ENCODE assay signal across 8 cellular contexts in the genomic region with DNA sequence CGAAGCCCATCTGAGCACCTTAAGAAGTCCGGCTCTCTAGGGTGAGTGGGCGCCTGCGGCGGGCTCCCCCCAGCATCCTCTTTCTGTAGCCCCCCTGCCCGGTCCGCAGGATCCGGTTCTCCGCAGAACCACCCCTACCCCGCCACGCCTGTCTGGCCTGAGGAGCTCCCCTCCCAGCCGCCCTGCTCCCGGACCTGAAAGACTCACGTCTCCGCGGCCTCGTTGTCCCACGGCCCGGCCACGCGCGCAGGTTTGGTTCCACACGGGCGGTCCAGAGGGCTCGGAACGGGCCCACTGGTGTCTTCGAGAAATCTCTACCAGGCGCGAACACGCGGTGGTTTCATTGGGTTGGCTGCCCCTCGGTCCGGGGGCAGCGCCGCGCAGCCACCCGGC. TPM values are rescaled to one million over a fixed set of nuclear protein-coding genes. Genes with fewer than 3 reads are reported as not detected.
DNase-seq lines count a peak whose midpoint lies in the region; ATAC-seq, FAIRE-seq and TF ChIP-seq lines count a peak whose summit lies in the region.

No MANE protein-coding gene starts in this region.

- H4K20me1 ChIP-seq in OCI-LY7 (ENCODE audit: insufficient read depth, low read length): no peaks in the 10 kb centered on the region

- no peaks in the 10 kb centered on the region for H3K27me3 ChIP-seq in CD4-positive, alpha-beta T cell (ENCODE audit: control insufficient read depth, insufficient read depth, low read length)
- H3K27me3 ChIP-seq in esophagus (ENCODE audit: control insufficient read depth in 1 of 2, insufficient read depth in 2 of 2, low read length in 2 of 2): no peaks in the 10 kb centered on the region

- BruUV-seq in OCI-LY7 (replicated peaks; lab: Mats Ljungman, UMichigan): no TSS peak

- H3K79me2 ChIP-seq in OCI-LY7 (ENCODE audit: insufficient read depth, low read depth, low read length): peaks cover 54% of the 10 kb centered on the region

- peak overlapping the region; percentile 98 for H3K27ac Mint-ChIP-seq in CD4-positive, alpha-beta T cell
- H3K27ac Mint-ChIP-seq in progenitor cell of endocrine pancreas: peak overlapping the region; percentile 99

- H3K4me3 Mint-ChIP-seq in CD4-positive, alpha-beta T cell: peak overlapping the region; percentile 95
- peak overlapping the region; percentile 97 for H3K4me3 Mint-ChIP-seq in progenitor cell of endocrine pancreas (ENCODE audit: low read depth)

- no peak for ATAC-seq in CD4-positive, alpha-beta T cell (ENCODE audit: poor library complexity)
- peak; percentile 23 for ATAC-seq in GM21717 (IDR thresholded peaks at IDR 0.05; ENCODE audit: unreplicated experiment)

- DNase-seq in CD4-positive, alpha-beta T cell: peak in 1 of 10 experiments; percentile 15
- no peak for DNase-seq in OCI-LY7 (ENCODE audit: low spot score)
- no peak for DNase-seq in progenitor cell of endocrine pancreas (ENCODE audit: low spot score, unreplicated experiment)
- no peak for DNase-seq in activated CD4-positive, CD25-positive, alpha-beta regulatory T cell treated with anti-CD3 and anti-CD28 coated beads, Interleukin-2, amount 50 U/mL, for 72 hours
- DNase-seq in GM19239 (ENCODE audit: insufficient read length, low spot score): no peak
- DNase-seq in SHP77 (lab: John Stamatoyannopoulos, UW): no peak

- H3K9me3 Mint-ChIP-seq in CD4-positive, alpha-beta T cell: no peaks in the 10 kb centered on the region
- H3K9me3 Mint-ChIP-seq in progenitor cell of endocrine pancreas (ENCODE audit: low read depth): no peaks in the 10 kb centered on the region

- TF ChIP-seq CTCF in CD4-positive, alpha-beta T cell (IDR thresholded peaks at IDR 0.05): peak; percentile 11
- TF ChIP-seq CTCF in OCI-LY7 (conservative IDR thresholded peaks at IDR 0.05; ENCODE audit: low read length) (no peak), progenitor cell of endocrine pancreas (IDR thresholded peaks at IDR 0.05; ENCODE audit: unreplicated experiment) (no peak)

- peaks cover 21% of the 10 kb centered on the region for H3K4me1 ChIP-seq in OCI-LY7 (ENCODE audit: insufficient read depth, low read length, poor library complexity, severe bottlenecking)
- H3K4me1 ChIP-seq in esophagus (ENCODE audit: control insufficient read depth in 2 of 2, insufficient read depth in 2 of 2, low read length in 1 of 2): peaks cover 7 to 8% of the 10 kb centered on the region in 2 donors

- H3K36me3 Mint-ChIP-seq in CD4-positive, alpha-beta T cell (ENCODE audit: low read depth): peaks cover 61% of the 10 kb centered on the region
- peaks cover 3% of the 10 kb centered on the region for H3K36me3 Mint-ChIP-seq in progenitor cell of endocrine pancreas (ENCODE audit: insufficient read depth)

- H3K36me3 ChIP-seq in OCI-LY7 (ENCODE audit: insufficient read depth, low read length) (peaks cover 16% of the 10 kb centered on the region), esophagus (ENCODE audit: control insufficient read depth in 2 of 2, insufficient read depth in 2 of 2, low read length in 1 of 2) (no peaks in the 10 kb centered on the region)

- no peaks in the 10 kb centered on the region for H3K9me3 ChIP-seq in CD4-positive, alpha-beta T cell (ENCODE audit: control insufficient read depth, low read length)
- no peaks in the 10 kb centered on the region for H3K9me3 ChIP-seq in OCI-LY7 (ENCODE audit: low read length)
- H3K9me3 ChIP-seq in esophagus (ENCODE audit: control insufficient read depth in 2 of 2, insufficient read depth in 1 of 2, low read depth in 1 of 2, low read length in 1 of 2): no peaks in the 10 kb centered on the region

- H2AFZ ChIP-seq in OCI-LY7 (ENCODE audit: low read length): peak overlapping the region; percentile 79

- intact Hi-C loops in CD4-positive, alpha-beta T cell (cut with DNase I, micrococcal nuclease): loop anchor here (2.0 to 10.0 kb wide), 6 partner anchors 62 to 1154 kb away; a partner anchor contains a TSS
- intact Hi-C loops in OCI-LY7 (cut with micrococcal nuclease; ENCODE audit: unreplicated experiment): no loop called here

- CTCF ChIA-PET in CD4-positive, alpha-beta T cell (lab: Charles Lee): interaction anchor here (0.9 to 2.1 kb wide), 2 partner anchors 33 to 35 kb away, joined by 3 to 9 read pairs; no protein-coding TSS in a partner anchor
- CTCF ChIA-PET in OCI-LY7 (lab: Charles Lee; ENCODE audit: unreplicated experiment): interaction anchor here (0.5 kb wide), 1 partner anchor 60 kb away, joined by 3 read pairs; no protein-coding TSS in a partner anchor

- H3K4me3 ChIP-seq in OCI-LY7 (ENCODE audit: low read depth, low read length, poor library complexity, severe bottlenecking) (peak overlapping the region; percentile 97), esophagus (ENCODE audit: low read depth in 1 of 2, low read length in 2 of 2) (peak overlapping the region; percentile 91 to 95)

- POLR2A ChIA-PET in CD4-positive, alpha-beta T cell (lab: Charles Lee): interaction anchor here (0.5 to 3.2 kb wide), 22 partner anchors 9 to 1087 kb away, joined by 3 to 29 read pairs (median 4); a partner anchor contains a TSS
- POLR2A ChIA-PET in OCI-LY7 (lab: Charles Lee): interaction anchor here (0.6 to 1.4 kb wide), 3 partner anchors 21 to 62 kb away, joined by 4 to 6 read pairs (median 6); no protein-coding TSS in a partner anchor

- no peaks in the 10 kb centered on the region for H3K9me2 ChIP-seq in OCI-LY7 (ENCODE audit: insufficient read depth, low read length)

- peak overlapping the region; percentile 99 for H3K4me2 ChIP-seq in OCI-LY7 (ENCODE audit: low read length)

- H3K4me1 Mint-ChIP-seq in CD4-positive, alpha-beta T cell (ENCODE audit: low read depth): peaks cover 72% of the 10 kb centered on the region
- H3K4me1 Mint-ChIP-seq in progenitor cell of endocrine pancreas (ENCODE audit: low read depth): peaks cover 20% of the 10 kb centered on the region

- no peak for FAIRE-seq in GM19239 (lab: Jason Lieb, UNC)

- no peaks in the 10 kb centered on the region for H3K27me3 Mint-ChIP-seq in CD4-positive, alpha-beta T cell
- H3K27me3 Mint-ChIP-seq in progenitor cell of endocrine pancreas: no peaks in the 10 kb centered on the region

- 0% methylated on average over 37 of the region's 37 CpGs for WGBS in esophagus, 2 donors

- peak overlapping the region; percentile 99 for H3K27ac ChIP-seq in CD4-positive, alpha-beta T cell (ENCODE audit: low read depth, low read length)
- H3K27ac ChIP-seq in OCI-LY7 (ENCODE audit: low read depth, low read length, poor library complexity, severe bottlenecking): peak overlapping the region; percentile 84
- peak overlapping the region; percentile 99 to 100 for H3K27ac ChIP-seq in esophagus (ENCODE audit: low read depth in 2 of 2, low read length in 1 of 2)

RNA-seq across cellular contexts. Expression of a gene that starts 0.2 kb away (rescaled TPM):
- 10 to 100 TPM; 10.6 to 11.0 TPM for total RNA-seq in CD4-positive, alpha-beta T cell
- 14.7 and 18.1 TPM in 2 replicates for total RNA-seq in OCI-LY7 (2014; rRNA removed; shearing (Covaris generic))
- 11.2 and 13.7 TPM in 2 replicates for total RNA-seq in OCI-LY7 (2022)
- 10 to 100 TPM in 1 of 2 donors, 1 to 10 TPM in 1; 2.8 to 11.9 TPM for polyA plus RNA-seq in esophagus
- total RNA-seq in progenitor cell of endocrine pancreas: 78.1 and 80.1 TPM in 2 replicates

RNA-seq across cellular contexts. Expression of a gene that starts 0.8 kb away (rescaled TPM):
- 100 to 1,000 TPM; 200 to 206 TPM for total RNA-seq in CD4-positive, alpha-beta T cell
- total RNA-seq in OCI-LY7 (2014; rRNA removed; shearing (Covaris generic)): 48.1 and 50.5 TPM in 2 replicates
- total RNA-seq in OCI-LY7 (2022) (39.7 and 40.3 TPM in 2 replicates), progenitor cell of endocrine pancreas (111 TPM in 2 replicates)
- polyA plus RNA-seq in esophagus: 10 to 100 TPM; 22.7 to 40.3 TPM

RNA-seq across cellular contexts. Expression of a gene that starts 58.4 kb away (rescaled TPM):
- not detected for total RNA-seq in CD4-positive, alpha-beta T cell
- not detected in 2 replicates for total RNA-seq in OCI-LY7 (2014; rRNA removed; shearing (Covaris generic))
- total RNA-seq in OCI-LY7 (2022): not detected in 2 replicates
- 1 to 10 TPM; 1.2 to 4.2 TPM for polyA plus RNA-seq in esophagus
- total RNA-seq in progenitor cell of endocrine pancreas: 2.0 and 3.0 TPM in 2 replicates
